In genomic region chr13:31236211-31236786, GRCh38 we compare ENCODE assay signal across 9 cellular contexts. TPM values are rescaled to one million over a fixed set of nuclear protein-coding genes. Genes with fewer than 3 reads are reported as not detected.
DNase-seq lines count a peak whose midpoint lies in the region; ATAC-seq and TF ChIP-seq lines count a peak whose summit lies in the region.
"Had no signal": no experiment of that assay in that cellular context is flagged by ENCODE, and none has a peak within 500 bp of the region (broad histone marks: within the 10 kb centered on the region; RNA-seq: fewer than 3 reads in every experiment).

No MANE protein-coding gene starts in this region.

- H3K9me3 ChIP-seq in psoas muscle = no peaks in the 10 kb centered on the region
- H3K9me3 ChIP-seq: SJSA1 had no signal

- peak; percentile 17 for DNase-seq in DMS153 treated with DMSO at 0.1 percent for 48 hours (lab: John Stamatoyannopoulos, UW; ENCODE audit: unreplicated experiment)
- peak; percentile 5 for DNase-seq in KG1 (lab: John Stamatoyannopoulos, UW)
- DNase-seq in SK-N-DZ (ENCODE audit: low spot score) = peak; percentile 41
- peak; percentile 39 for DNase-seq in fibroblast of the conjunctiva (ENCODE audit: low read depth)
- DNase-seq in psoas muscle = no peak
- DNase-seq in mesenteric fat pad (ENCODE audit: low spot score) = no peak
- DNase-seq in stimulated activated naive CD8-positive, alpha-beta T cell treated with anti-CD3 and anti-CD28 coated beads, Interleukin-15, amount 100 ng/mL, for 72 hours = no peak

- H3K36me3 ChIP-seq in psoas muscle (ENCODE audit: insufficient read depth in 1 of 2, low read depth in 1 of 2) = peaks cover 0 to 2% of the 10 kb centered on the region in 2 donors
- H3K36me3 ChIP-seq: SJSA1 had no signal

- no peak overlapping the region for H3K4me3 Mint-ChIP-seq in stimulated activated naive CD8-positive, alpha-beta T cell treated with anti-CD3 and anti-CD28 coated beads, Interleukin-15, amount 100 ng/mL, for 72 hours

- no peak overlapping the region for H3K4me3 ChIP-seq in psoas muscle
- H3K4me3 ChIP-seq: SJSA1 had no signal

- no peaks in the 10 kb centered on the region for H3K9me3 Mint-ChIP-seq in stimulated activated naive CD8-positive, alpha-beta T cell treated with anti-CD3 and anti-CD28 coated beads, Interleukin-15, amount 100 ng/mL, for 72 hours

- H3K27ac ChIP-seq in psoas muscle = no peak overlapping the region
- H3K27ac ChIP-seq: SJSA1 had no signal

- ATAC-seq in psoas muscle = peak in 1 of 4 donors; percentile 60
- ATAC-seq in HG03280 (IDR thresholded peaks at IDR 0.05; ENCODE audit: unreplicated experiment) = no peak
- no peak for ATAC-seq in stimulated activated naive CD8-positive, alpha-beta T cell treated with anti-CD3 and anti-CD28 coated beads, Interleukin-15, amount 100 ng/mL, for 72 hours

- no peaks in the 10 kb centered on the region for H3K27me3 ChIP-seq in psoas muscle (ENCODE audit: insufficient read depth in 3 of 3, low read length in 2 of 3)
- H3K27me3 ChIP-seq: SJSA1 had no signal

- H3K4me1 ChIP-seq in psoas muscle = no peaks in the 10 kb centered on the region
- H3K4me1 ChIP-seq: SJSA1 had no signal

- H3K27me3 Mint-ChIP-seq in stimulated activated naive CD8-positive, alpha-beta T cell treated with anti-CD3 and anti-CD28 coated beads, Interleukin-15, amount 100 ng/mL, for 72 hours = no peaks in the 10 kb centered on the region

- H3K27ac Mint-ChIP-seq in stimulated activated naive CD8-positive, alpha-beta T cell treated with anti-CD3 and anti-CD28 coated beads, Interleukin-15, amount 100 ng/mL, for 72 hours = no peak overlapping the region

- intact Hi-C loops in psoas muscle (cut with DNase I) = loop anchor here in 1 of 2 donors (1.0 to 5.0 kb wide), 2 partner anchors 188 to 506 kb away; no protein-coding TSS in a partner anchor

- 54 to 59% (median 55%) methylated on average over 3 of the region's 3 CpGs for WGBS in psoas muscle, 3 donors

- no peaks in the 10 kb centered on the region for H3K4me1 Mint-ChIP-seq in stimulated activated naive CD8-positive, alpha-beta T cell treated with anti-CD3 and anti-CD28 coated beads, Interleukin-15, amount 100 ng/mL, for 72 hours

- TF ChIP-seq CTCF in psoas muscle (IDR thresholded peaks at IDR 0.05) = peak; percentile 70

RNA-seq across cellular contexts. Expression of gene B3GLCT, which starts 36.5 kb away (rescaled TPM):
- polyA plus RNA-seq in SK-N-DZ (2014; cell fraction: cytosol; rRNA removed) = 13.8 and 15.3 TPM in 2 replicates
- 9.0 and 11.3 TPM in 2 replicates for polyA plus RNA-seq in SK-N-DZ (2014; cell fraction: nucleus; rRNA removed)
- total RNA-seq in psoas muscle = 1 to 10 TPM; 1.1 to 5.5 (median 2.9) TPM
- 1 to 10 TPM; 1.3 to 3.1 (median 2.2) TPM for polyA plus RNA-seq in psoas muscle
- total RNA-seq in mesenteric fat pad = 4.7 TPM

Comparison
In these comparisons a context has a peak if more than half of its experiments do, and no peak if none do; other contexts are left out.
1. DNase-seq: peak in DMS153 treated with DMSO at 0.1 percent for 48 hours (single experiment), KG1 (single experiment), SK-N-DZ (single experiment) and fibroblast of the conjunctiva (single experiment); none in psoas muscle (0 of 2), mesenteric fat pad (single experiment) and stimulated activated naive CD8-positive, alpha-beta T cell treated with anti-CD3 and anti-CD28 coated beads, Interleukin-15, amount 100 ng/mL, for 72 hours (0 of 2).